Comparison of ENCODE assay signal across 1 cellular context in the genomic region with DNA sequence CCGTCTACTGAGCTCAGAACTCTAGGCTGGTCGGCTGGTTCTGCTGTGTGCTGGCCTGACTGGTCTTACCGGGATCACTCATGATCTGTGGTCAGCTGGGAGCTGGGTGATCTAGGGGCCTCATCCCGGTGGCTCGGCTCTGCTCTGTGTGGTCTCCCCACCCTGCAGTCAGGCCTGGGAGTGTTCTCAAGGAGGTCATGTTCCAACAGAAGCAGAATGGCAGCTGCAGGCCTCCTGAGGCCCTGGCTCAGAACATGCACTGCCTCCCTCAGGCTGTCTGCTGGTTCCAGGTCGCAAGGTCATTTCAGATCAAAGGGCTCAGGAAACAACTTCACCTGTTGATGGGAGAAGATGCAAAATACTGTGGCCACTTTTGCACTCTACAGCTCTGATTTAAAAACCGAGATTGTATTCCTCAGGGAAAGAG.
TF ChIP-seq lines count a peak whose summit lies in the region.

No MANE protein-coding gene starts in this region.

TF ChIP-seq in HepG2, 621 proteins besides CTCF, POLR2A, EP300 and RAD21 (continued from another document and continues in another):
- TF ChIP-seq, protein P1, sequence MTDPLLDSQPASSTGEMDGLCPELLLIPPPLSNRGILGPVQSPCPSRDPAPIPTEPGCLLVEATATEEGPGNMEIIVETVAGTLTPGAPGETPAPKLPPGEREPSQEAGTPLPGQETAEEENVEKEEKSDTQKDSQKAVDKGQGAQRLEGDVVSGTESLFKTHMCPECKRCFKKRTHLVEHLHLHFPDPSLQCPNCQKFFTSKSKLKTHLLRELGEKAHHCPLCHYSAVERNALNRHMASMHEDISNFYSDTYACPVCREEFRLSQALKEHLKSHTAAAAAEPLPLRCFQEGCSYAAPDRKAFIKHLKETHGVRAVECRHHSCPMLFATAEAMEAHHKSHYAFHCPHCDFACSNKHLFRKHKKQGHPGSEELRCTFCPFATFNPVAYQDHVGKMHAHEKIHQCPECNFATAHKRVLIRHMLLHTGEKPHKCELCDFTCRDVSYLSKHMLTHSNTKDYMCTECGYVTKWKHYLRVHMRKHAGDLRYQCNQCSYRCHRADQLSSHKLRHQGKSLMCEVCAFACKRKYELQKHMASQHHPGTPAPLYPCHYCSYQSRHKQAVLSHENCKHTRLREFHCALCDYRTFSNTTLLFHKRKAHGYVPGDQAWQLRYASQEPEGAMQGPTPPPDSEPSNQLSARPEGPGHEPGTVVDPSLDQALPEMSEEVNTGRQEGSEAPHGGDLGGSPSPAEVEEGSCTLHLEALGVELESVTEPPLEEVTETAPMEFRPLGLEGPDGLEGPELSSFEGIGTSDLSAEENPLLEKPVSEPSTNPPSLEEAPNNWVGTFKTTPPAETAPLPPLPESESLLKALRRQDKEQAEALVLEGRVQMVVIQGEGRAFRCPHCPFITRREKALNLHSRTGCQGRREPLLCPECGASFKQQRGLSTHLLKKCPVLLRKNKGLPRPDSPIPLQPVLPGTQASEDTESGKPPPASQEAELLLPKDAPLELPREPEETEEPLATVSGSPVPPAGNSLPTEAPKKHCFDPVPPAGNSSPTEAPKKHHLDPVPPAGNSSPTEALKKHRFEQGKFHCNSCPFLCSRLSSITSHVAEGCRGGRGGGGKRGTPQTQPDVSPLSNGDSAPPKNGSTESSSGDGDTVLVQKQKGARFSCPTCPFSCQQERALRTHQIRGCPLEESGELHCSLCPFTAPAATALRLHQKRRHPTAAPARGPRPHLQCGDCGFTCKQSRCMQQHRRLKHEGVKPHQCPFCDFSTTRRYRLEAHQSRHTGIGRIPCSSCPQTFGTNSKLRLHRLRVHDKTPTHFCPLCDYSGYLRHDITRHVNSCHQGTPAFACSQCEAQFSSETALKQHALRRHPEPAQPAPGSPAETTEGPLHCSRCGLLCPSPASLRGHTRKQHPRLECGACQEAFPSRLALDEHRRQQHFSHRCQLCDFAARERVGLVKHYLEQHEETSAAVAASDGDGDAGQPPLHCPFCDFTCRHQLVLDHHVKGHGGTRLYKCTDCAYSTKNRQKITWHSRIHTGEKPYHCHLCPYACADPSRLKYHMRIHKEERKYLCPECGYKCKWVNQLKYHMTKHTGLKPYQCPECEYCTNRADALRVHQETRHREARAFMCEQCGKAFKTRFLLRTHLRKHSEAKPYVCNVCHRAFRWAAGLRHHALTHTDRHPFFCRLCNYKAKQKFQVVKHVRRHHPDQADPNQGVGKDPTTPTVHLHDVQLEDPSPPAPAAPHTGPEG (CRISPR knock-in tag; IDR thresholded peaks at IDR 0.05): no peak
- TF ChIP-seq ZNF841 (CRISPR knock-in tag; IDR thresholded peaks at IDR 0.05; ENCODE audit: borderline replicate concordance) (no peak), ZNF7 (CRISPR knock-in tag; IDR thresholded peaks at IDR 0.05) (no peak), ATRX (CRISPR knock-in tag; IDR thresholded peaks at IDR 0.05; ENCODE audit: borderline replicate concordance) (no peak), NR2F2 (IDR thresholded peaks at IDR 0.05; ENCODE audit: borderline replicate concordance, low read depth) (peak; percentile 98), MAF1 (CRISPR knock-in tag; IDR thresholded peaks at IDR 0.05; ENCODE audit: borderline replicate concordance) (no peak), CHCHD3 (CRISPR knock-in tag; IDR thresholded peaks at IDR 0.05) (no peak), NFE2L2 (IDR thresholded peaks at IDR 0.05; ENCODE audit: low read length) (no peak), NPAS2 (CRISPR knock-in tag; IDR thresholded peaks at IDR 0.05; ENCODE audit: borderline replicate concordance) (no peak), EZH2 (conservative IDR thresholded peaks at IDR 0.05; ENCODE audit: low read depth, low read length) (no peak), EEA1 (CRISPR knock-in tag; IDR thresholded peaks at IDR 0.05; ENCODE audit: borderline replicate concordance) (no peak), ZNF570 (CRISPR knock-in tag; IDR thresholded peaks at IDR 0.05; ENCODE audit: borderline replicate concordance) (no peak), ZNF367 (CRISPR knock-in tag; IDR thresholded peaks at IDR 0.05; ENCODE audit: borderline replicate concordance) (no peak), TBX3 (IDR thresholded peaks at IDR 0.05; ENCODE audit: borderline replicate concordance) (no peak), MAZ (IDR thresholded peaks at IDR 0.05; ENCODE audit: borderline replicate concordance, low read depth, low read length) (no peak), MAZ (CRISPR knock-in tag; IDR thresholded peaks at IDR 0.05; ENCODE audit: low read depth) (no peak; the same call in 1 of the 2 replicates), GATAD2A (CRISPR knock-in tag; IDR thresholded peaks at IDR 0.05) (peak; percentile 82), ZNF510 (CRISPR knock-in tag; IDR thresholded peaks at IDR 0.05; ENCODE audit: low read depth) (no peak), RARA (CRISPR knock-in tag; IDR thresholded peaks at IDR 0.05) (peak; percentile 86), TP53 (CRISPR knock-in tag; conservative IDR thresholded peaks at IDR 0.05) (no peak), GTF2F1 (IDR thresholded peaks at IDR 0.05; ENCODE audit: low read length) (no peak), ZNF234 (CRISPR knock-in tag; conservative IDR thresholded peaks at IDR 0.05) (no peak), ZNF260 (CRISPR knock-in tag; IDR thresholded peaks at IDR 0.05; ENCODE audit: borderline replicate concordance, low read depth) (0 out of 2 replicates have a peak, but pooled peaks have one; percentile 71), PRPF4 (IDR thresholded peaks at IDR 0.05; ENCODE audit: low read depth, low read length, poor library complexity, severe bottlenecking) (no peak), SRSF9 (IDR thresholded peaks at IDR 0.05; ENCODE audit: borderline replicate concordance, insufficient read depth, low read depth, low read length, poor library complexity, severe bottlenecking) (no peak), HOXA3 (CRISPR knock-in tag; IDR thresholded peaks at IDR 0.05) (peak; percentile 78), ATF7 (IDR thresholded peaks at IDR 0.05) (no peak), ATF7 (CRISPR knock-in tag; IDR thresholded peaks at IDR 0.05) (no peak), RBFOX2 (IDR thresholded peaks at IDR 0.05; ENCODE audit: low read depth, low read length) (no peak), BCL6 (CRISPR knock-in tag; IDR thresholded peaks at IDR 0.05) (peak; percentile 74), SP2 (CRISPR knock-in tag; IDR thresholded peaks at IDR 0.05) (no peak), KDM1A (CRISPR knock-in tag; IDR thresholded peaks at IDR 0.05) (0 out of 2 replicates have a peak, but pooled peaks have one; percentile 76), ZNF83 (CRISPR knock-in tag; IDR thresholded peaks at IDR 0.05; ENCODE audit: borderline replicate concordance) (no peak), ZBTB7A (CRISPR knock-in tag; IDR thresholded peaks at IDR 0.05) (no peak), MEIS1 (CRISPR knock-in tag; IDR thresholded peaks at IDR 0.05; ENCODE audit: borderline replicate concordance) (0 out of 2 replicates have a peak, but pooled peaks have one; percentile 50), KLF9 (CRISPR knock-in tag; IDR thresholded peaks at IDR 0.05; ENCODE audit: low read depth) (no peak), ZNF382 (CRISPR knock-in tag; IDR thresholded peaks at IDR 0.05; ENCODE audit: borderline replicate concordance) (no peak), ZNF460 (CRISPR knock-in tag; IDR thresholded peaks at IDR 0.05; ENCODE audit: borderline replicate concordance) (no peak), TCF7L2 (IDR thresholded peaks at IDR 0.05; ENCODE audit: low read depth, low read length) (peak; percentile 52; the same call in 1 of the 2 replicates), NR2F1 (CRISPR knock-in tag; IDR thresholded peaks at IDR 0.05) (peak; percentile 93 to 98)
- TF ChIP-seq, protein P2, sequence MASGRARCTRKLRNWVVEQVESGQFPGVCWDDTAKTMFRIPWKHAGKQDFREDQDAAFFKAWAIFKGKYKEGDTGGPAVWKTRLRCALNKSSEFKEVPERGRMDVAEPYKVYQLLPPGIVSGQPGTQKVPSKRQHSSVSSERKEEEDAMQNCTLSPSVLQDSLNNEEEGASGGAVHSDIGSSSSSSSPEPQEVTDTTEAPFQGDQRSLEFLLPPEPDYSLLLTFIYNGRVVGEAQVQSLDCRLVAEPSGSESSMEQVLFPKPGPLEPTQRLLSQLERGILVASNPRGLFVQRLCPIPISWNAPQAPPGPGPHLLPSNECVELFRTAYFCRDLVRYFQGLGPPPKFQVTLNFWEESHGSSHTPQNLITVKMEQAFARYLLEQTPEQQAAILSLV (CRISPR knock-in tag; IDR thresholded peaks at IDR 0.05; ENCODE audit: borderline replicate concordance): no peak; the same call in 1 of the 2 replicates
- TF ChIP-seq, protein P3, sequence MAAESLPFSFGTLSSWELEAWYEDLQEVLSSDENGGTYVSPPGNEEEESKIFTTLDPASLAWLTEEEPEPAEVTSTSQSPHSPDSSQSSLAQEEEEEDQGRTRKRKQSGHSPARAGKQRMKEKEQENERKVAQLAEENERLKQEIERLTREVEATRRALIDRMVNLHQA (CRISPR knock-in tag; IDR thresholded peaks at IDR 0.05): no peak
- TF ChIP-seq, protein P4, sequence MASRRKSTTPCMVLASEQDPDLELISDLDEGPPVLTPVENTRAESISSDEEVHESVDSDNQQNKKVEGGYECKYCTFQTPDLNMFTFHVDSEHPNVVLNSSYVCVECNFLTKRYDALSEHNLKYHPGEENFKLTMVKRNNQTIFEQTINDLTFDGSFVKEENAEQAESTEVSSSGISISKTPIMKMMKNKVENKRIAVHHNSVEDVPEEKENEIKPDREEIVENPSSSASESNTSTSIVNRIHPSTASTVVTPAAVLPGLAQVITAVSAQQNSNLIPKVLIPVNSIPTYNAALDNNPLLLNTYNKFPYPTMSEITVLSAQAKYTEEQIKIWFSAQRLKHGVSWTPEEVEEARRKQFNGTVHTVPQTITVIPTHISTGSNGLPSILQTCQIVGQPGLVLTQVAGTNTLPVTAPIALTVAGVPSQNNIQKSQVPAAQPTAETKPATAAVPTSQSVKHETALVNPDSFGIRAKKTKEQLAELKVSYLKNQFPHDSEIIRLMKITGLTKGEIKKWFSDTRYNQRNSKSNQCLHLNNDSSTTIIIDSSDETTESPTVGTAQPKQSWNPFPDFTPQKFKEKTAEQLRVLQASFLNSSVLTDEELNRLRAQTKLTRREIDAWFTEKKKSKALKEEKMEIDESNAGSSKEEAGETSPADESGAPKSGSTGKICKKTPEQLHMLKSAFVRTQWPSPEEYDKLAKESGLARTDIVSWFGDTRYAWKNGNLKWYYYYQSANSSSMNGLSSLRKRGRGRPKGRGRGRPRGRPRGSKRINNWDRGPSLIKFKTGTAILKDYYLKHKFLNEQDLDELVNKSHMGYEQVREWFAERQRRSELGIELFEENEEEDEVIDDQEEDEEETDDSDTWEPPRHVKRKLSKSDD (CRISPR knock-in tag; IDR thresholded peaks at IDR 0.05; ENCODE audit: low read depth): no peak
- TF ChIP-seq, protein P5, sequence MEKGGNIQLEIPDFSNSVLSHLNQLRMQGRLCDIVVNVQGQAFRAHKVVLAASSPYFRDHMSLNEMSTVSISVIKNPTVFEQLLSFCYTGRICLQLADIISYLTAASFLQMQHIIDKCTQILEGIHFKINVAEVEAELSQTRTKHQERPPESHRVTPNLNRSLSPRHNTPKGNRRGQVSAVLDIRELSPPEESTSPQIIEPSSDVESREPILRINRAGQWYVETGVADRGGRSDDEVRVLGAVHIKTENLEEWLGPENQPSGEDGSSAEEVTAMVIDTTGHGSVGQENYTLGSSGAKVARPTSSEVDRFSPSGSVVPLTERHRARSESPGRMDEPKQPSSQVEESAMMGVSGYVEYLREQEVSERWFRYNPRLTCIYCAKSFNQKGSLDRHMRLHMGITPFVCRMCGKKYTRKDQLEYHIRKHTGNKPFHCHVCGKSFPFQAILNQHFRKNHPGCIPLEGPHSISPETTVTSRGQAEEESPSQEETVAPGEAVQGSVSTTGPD (CRISPR knock-in tag; IDR thresholded peaks at IDR 0.05): no peak
- TF ChIP-seq, protein P6, sequence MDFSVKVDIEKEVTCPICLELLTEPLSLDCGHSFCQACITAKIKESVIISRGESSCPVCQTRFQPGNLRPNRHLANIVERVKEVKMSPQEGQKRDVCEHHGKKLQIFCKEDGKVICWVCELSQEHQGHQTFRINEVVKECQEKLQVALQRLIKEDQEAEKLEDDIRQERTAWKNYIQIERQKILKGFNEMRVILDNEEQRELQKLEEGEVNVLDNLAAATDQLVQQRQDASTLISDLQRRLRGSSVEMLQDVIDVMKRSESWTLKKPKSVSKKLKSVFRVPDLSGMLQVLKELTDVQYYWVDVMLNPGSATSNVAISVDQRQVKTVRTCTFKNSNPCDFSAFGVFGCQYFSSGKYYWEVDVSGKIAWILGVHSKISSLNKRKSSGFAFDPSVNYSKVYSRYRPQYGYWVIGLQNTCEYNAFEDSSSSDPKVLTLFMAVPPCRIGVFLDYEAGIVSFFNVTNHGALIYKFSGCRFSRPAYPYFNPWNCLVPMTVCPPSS (IDR thresholded peaks at IDR 0.05): no peak
- TF ChIP-seq, protein P7, sequence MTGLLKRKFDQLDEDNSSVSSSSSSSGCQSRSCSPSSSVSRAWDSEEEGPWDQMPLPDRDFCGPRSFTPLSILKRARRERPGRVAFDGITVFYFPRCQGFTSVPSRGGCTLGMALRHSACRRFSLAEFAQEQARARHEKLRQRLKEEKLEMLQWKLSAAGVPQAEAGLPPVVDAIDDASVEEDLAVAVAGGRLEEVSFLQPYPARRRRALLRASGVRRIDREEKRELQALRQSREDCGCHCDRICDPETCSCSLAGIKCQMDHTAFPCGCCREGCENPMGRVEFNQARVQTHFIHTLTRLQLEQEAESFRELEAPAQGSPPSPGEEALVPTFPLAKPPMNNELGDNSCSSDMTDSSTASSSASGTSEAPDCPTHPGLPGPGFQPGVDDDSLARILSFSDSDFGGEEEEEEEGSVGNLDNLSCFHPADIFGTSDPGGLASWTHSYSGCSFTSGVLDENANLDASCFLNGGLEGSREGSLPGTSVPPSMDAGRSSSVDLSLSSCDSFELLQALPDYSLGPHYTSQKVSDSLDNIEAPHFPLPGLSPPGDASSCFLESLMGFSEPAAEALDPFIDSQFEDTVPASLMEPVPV (CRISPR knock-in tag; IDR thresholded peaks at IDR 0.05): 0 out of 2 replicates have a peak, but pooled peaks have one; percentile 30
- TF ChIP-seq, protein P8, sequence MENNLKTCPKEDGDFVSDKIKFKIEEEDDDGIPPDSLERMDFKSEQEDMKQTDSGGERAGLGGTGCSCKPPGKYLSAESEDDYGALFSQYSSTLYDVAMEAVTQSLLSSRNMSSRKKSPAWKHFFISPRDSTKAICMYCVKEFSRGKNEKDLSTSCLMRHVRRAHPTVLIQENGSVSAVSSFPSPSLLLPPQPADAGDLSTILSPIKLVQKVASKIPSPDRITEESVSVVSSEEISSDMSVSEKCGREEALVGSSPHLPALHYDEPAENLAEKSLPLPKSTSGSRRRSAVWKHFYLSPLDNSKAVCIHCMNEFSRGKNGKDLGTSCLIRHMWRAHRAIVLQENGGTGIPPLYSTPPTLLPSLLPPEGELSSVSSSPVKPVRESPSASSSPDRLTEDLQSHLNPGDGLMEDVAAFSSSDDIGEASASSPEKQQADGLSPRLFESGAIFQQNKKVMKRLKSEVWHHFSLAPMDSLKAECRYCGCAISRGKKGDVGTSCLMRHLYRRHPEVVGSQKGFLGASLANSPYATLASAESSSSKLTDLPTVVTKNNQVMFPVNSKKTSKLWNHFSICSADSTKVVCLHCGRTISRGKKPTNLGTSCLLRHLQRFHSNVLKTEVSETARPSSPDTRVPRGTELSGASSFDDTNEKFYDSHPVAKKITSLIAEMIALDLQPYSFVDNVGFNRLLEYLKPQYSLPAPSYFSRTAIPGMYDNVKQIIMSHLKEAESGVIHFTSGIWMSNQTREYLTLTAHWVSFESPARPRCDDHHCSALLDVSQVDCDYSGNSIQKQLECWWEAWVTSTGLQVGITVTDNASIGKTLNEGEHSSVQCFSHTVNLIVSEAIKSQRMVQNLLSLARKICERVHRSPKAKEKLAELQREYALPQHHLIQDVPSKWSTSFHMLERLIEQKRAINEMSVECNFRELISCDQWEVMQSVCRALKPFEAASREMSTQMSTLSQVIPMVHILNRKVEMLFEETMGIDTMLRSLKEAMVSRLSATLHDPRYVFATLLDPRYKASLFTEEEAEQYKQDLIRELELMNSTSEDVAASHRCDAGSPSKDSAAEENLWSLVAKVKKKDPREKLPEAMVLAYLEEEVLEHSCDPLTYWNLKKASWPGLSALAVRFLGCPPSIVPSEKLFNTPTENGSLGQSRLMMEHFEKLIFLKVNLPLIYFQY (CRISPR knock-in tag; IDR thresholded peaks at IDR 0.05; ENCODE audit: borderline replicate concordance): no peak
